ENCODE assay signal across 15 cellular contexts in genomic region chr7:101978683-101979082, GRCh38.
DNase-seq lines count a peak whose midpoint lies in the region; ATAC-seq and TF ChIP-seq lines count a peak whose summit lies in the region.
"Had no signal": no experiment of that assay in that cellular context is flagged by ENCODE, and none has a peak within 500 bp of the region (broad histone marks: within the 10 kb centered on the region; RNA-seq: fewer than 3 reads in every experiment).

No MANE protein-coding gene starts in this region.

- H3K14ac ChIP-seq in neuronal stem cell (ENCODE audit: low read length) = no peak overlapping the region

- H3K9me3 Mint-ChIP-seq in WTC11 = peaks cover 10% of the 10 kb centered on the region
- peaks cover 3% of the 10 kb centered on the region for H3K9me3 Mint-ChIP-seq in activated naive CD8-positive, alpha-beta T cell treated with anti-CD3 and anti-CD28 coated beads for 36 hours

- ATAC-seq in HCT116 (no peak), WTC11 (no peak)
- ATAC-seq: K562 had no signal

- no peak for TF ChIP-seq POLR2A in HCT116 (IDR thresholded peaks at IDR 0.05; ENCODE audit: borderline replicate concordance, extremely low read depth, insufficient read depth, insufficient read length)

- H4K8ac ChIP-seq in neuronal stem cell (ENCODE audit: low read depth, low read length) = no peak overlapping the region

- no peak overlapping the region for H2BK12ac ChIP-seq in neuronal stem cell (ENCODE audit: low read length)

- H3K9ac ChIP-seq in HCT116 (ENCODE audit: low read length) (no peak overlapping the region), neuronal stem cell (ENCODE audit: low read depth, low read length, poor library complexity) (peak overlapping the region; percentile 74)

- no peak overlapping the region for H3K27ac ChIP-seq in HCT116 (ENCODE audit: low read depth, low read length)
- H3K27ac ChIP-seq in neuronal stem cell (replicated peaks; ENCODE audit: low read length) = no peak overlapping the region
- H3K27ac ChIP-seq: 22Rv1, C4-2B had no signal

- no peaks in the 10 kb centered on the region for H3K9me2 ChIP-seq in HCT116 (ENCODE audit: insufficient read depth)

- H2BK5ac ChIP-seq in neuronal stem cell (ENCODE audit: low read length) = peak overlapping the region; percentile 75

- H2AK5ac ChIP-seq in neuronal stem cell (ENCODE audit: low read depth, low read length) = no peak overlapping the region

- TF ChIP-seq CTCF in HCT116 (IDR thresholded peaks at IDR 0.05 in 2 of 3, conservative IDR thresholded peaks at IDR 0.05 in 1 of 3; ENCODE audit: borderline replicate concordance in 1 of 3, insufficient read depth in 1 of 3, low read depth in 2 of 3, low read length in 2 of 3) (no peak), WTC11 (IDR thresholded peaks at IDR 0.05) (no peak)

- H3K9me3 ChIP-seq in HCT116 (ENCODE audit: control insufficient read depth in 1 of 2, insufficient read depth in 1 of 2, low read depth in 1 of 2, low read length in 2 of 2) (no peaks in the 10 kb centered on the region), neuronal stem cell (replicated peaks in 1 of 2; ENCODE audit: control insufficient read depth in 2 of 2, insufficient read depth in 1 of 2, low read depth in 1 of 2, low read length in 2 of 2) (peaks cover 4% of the 10 kb centered on the region in 2 donors)

- H3K36me3 ChIP-seq in HCT116 (ENCODE audit: control insufficient read depth in 1 of 2, insufficient read depth in 2 of 2, low read length in 2 of 2) = peaks cover 0 to 6% of the 10 kb centered on the region in 2 experiments; a peak in 1 of 4 replicates
- no peaks in the 10 kb centered on the region for H3K36me3 ChIP-seq in neuronal stem cell (replicated peaks in 1 of 2; ENCODE audit: control insufficient read depth in 2 of 2, insufficient read depth in 2 of 2, low read length in 2 of 2)

- H4K20me1 ChIP-seq in HCT116 (ENCODE audit: insufficient read depth) = no peaks in the 10 kb centered on the region

- H3K18ac ChIP-seq in neuronal stem cell (ENCODE audit: low read length) = no peak overlapping the region

- POLR2A ChIA-PET in HCT116 (lab: Charles Lee) (no interaction called here), WTC11 (lab: Charles Lee) (no interaction called here)

- CTCF ChIA-PET in HCT116 (lab: Charles Lee) = no interaction called here
- CTCF ChIA-PET in WTC11 (lab: Charles Lee) = no interaction called here

- no CpG with 5 or more reads among the region's 10 CpGs for WGBS in neuronal stem cell (ENCODE audit: extremely low coverage in 2 of 2, insufficient read length in 2 of 2, insufficient replicate concordance in 1 of 2), 2 donors

- no peaks in the 10 kb centered on the region for H3K27me3 Mint-ChIP-seq in WTC11 (ENCODE audit: low read depth)
- no peaks in the 10 kb centered on the region for H3K27me3 Mint-ChIP-seq in activated naive CD8-positive, alpha-beta T cell treated with anti-CD3 and anti-CD28 coated beads for 36 hours

- TF ChIP-seq RAD21 in HCT116 (IDR thresholded peaks at IDR 0.05; ENCODE audit: low read depth) = no peak

- peak overlapping the region; percentile 12 for H3K27ac Mint-ChIP-seq in WTC11
- H3K27ac Mint-ChIP-seq in activated naive CD8-positive, alpha-beta T cell treated with anti-CD3 and anti-CD28 coated beads for 36 hours = no peak overlapping the region

- no peak overlapping the region for H2BK15ac ChIP-seq in neuronal stem cell (ENCODE audit: low read length)

- H3K27me3 ChIP-seq in HCT116 (ENCODE audit: insufficient read depth, low read length) (no peaks in the 10 kb centered on the region), neuronal stem cell (ENCODE audit: control insufficient read depth in 3 of 3, insufficient read depth in 3 of 3, low read depth in 1 of 3, low read length in 3 of 3) (no peaks in the 10 kb centered on the region)

- H3K4me1 ChIP-seq in HCT116 (ENCODE audit: control insufficient read depth in 1 of 2, insufficient read depth in 2 of 2, low read length in 2 of 2) = peaks cover 30 to 56% of the 10 kb centered on the region in 2 experiments
- no peaks in the 10 kb centered on the region for H3K4me1 ChIP-seq in neuronal stem cell (ENCODE audit: control insufficient read depth in 2 of 2, insufficient read depth in 1 of 2, low read depth in 1 of 2, low read length in 2 of 2)

- no peak overlapping the region for H3K4ac ChIP-seq in neuronal stem cell (ENCODE audit: low read length)

- no peak overlapping the region for H2BK120ac ChIP-seq in neuronal stem cell (ENCODE audit: low read depth, low read length)

- intact Hi-C loops in HCT116 (cut with micrococcal nuclease) = no loop called here

- no TSS peak for BruUV-seq in HCT116 (replicated peaks; lab: Mats Ljungman, UMichigan)

- no peak overlapping the region for H3K4me3 ChIP-seq in HCT116 (replicated peaks in 1 of 2; ENCODE audit: low read depth in 1 of 2, low read length in 2 of 2)
- no peak overlapping the region for H3K4me3 ChIP-seq in neuronal stem cell (ENCODE audit: low read length in 2 of 2)
- H3K4me3 ChIP-seq: K562 had no signal

- H2AFZ ChIP-seq in HCT116 (ENCODE audit: low read depth, low read length, poor library complexity, severe bottlenecking) (no peak overlapping the region), neuronal stem cell (ENCODE audit: low read length) (no peak overlapping the region)

- RAD21 ChIA-PET in HCT116 (lab: Charles Lee; ENCODE audit: low non-redundant PET in 1 of 2, low total read pairs in 2 of 2, uncharacterized antibody in 2 of 2, unreplicated experiment in 2 of 2) = no interaction called here

- 0 out of 2 replicates have a peak overlapping the region, but pooled peaks have one; percentile 2 for H3K4me2 ChIP-seq in HCT116 (ENCODE audit: low read length)
- no peak overlapping the region for H3K4me2 ChIP-seq in neuronal stem cell (ENCODE audit: insufficient read depth, low read length, poor library complexity, severe bottlenecking)

- H3K23ac ChIP-seq in neuronal stem cell (ENCODE audit: low read depth, low read length, poor library complexity) = peak overlapping the region; percentile 52

- H3K36me3 Mint-ChIP-seq in WTC11 = peaks cover 13% of the 10 kb centered on the region
- peaks cover 9% of the 10 kb centered on the region for H3K36me3 Mint-ChIP-seq in activated naive CD8-positive, alpha-beta T cell treated with anti-CD3 and anti-CD28 coated beads for 36 hours

- peaks cover 13% of the 10 kb centered on the region for H3K79me1 ChIP-seq in neuronal stem cell (ENCODE audit: low read depth, low read length)

- no peak overlapping the region for H3K4me3 Mint-ChIP-seq in WTC11
- H3K4me3 Mint-ChIP-seq in activated naive CD8-positive, alpha-beta T cell treated with anti-CD3 and anti-CD28 coated beads for 36 hours = no peak overlapping the region

- H4K91ac ChIP-seq in neuronal stem cell (ENCODE audit: low read depth, low read length, poor library complexity) = no peak overlapping the region

- peaks cover 34% of the 10 kb centered on the region for H3K79me2 ChIP-seq in HCT116 (ENCODE audit: insufficient read depth, low read length)

- peak; percentile 4 for DNase-seq in DMS153 (lab: John Stamatoyannopoulos, UW)
- no peak for DNase-seq in DMS153 treated with DMSO at 0.1 percent for 48 hours (lab: John Stamatoyannopoulos, UW; ENCODE audit: unreplicated experiment)
- DNase-seq in HCT116 (ENCODE audit: low read depth, low spot score) = no peak
- DNase-seq in WTC11 (ENCODE audit: low spot score) = no peak
- DNase-seq in neuronal stem cell (ENCODE audit: low spot score) = no peak
- DNase-seq in GDM1 (lab: John Stamatoyannopoulos, UW) = no peak
- no peak for DNase-seq in putamen (ENCODE audit: low spot score)
- no peak for DNase-seq in activated naive CD8-positive, alpha-beta T cell treated with anti-CD3 and anti-CD28 coated beads for 36 hours
- DNase-seq: NCI-H1048, NCI-H1694, NCI-H774, RPMI8226 had no signal

- H3K4me1 Mint-ChIP-seq in WTC11 = peaks cover 22% of the 10 kb centered on the region
- H3K4me1 Mint-ChIP-seq in activated naive CD8-positive, alpha-beta T cell treated with anti-CD3 and anti-CD28 coated beads for 36 hours = peaks cover 10% of the 10 kb centered on the region

TF ChIP-seq in HCT116, 20 proteins besides CTCF, POLR2A, EP300 and RAD21 (continues in another document):
- TF ChIP-seq FOSL1 (IDR thresholded peaks at IDR 0.05; ENCODE audit: low read depth) = no peak
- TF ChIP-seq ELF1 (IDR thresholded peaks at IDR 0.05; ENCODE audit: borderline replicate concordance, low read depth) = no peak
- TF ChIP-seq EGR1 (IDR thresholded peaks at IDR 0.05; ENCODE audit: low read depth) = no peak
- TF ChIP-seq ZFX (IDR thresholded peaks at IDR 0.05) = no peak
- no peak for TF ChIP-seq ZNF274 (IDR thresholded peaks at IDR 0.05; ENCODE audit: low read depth, low read length)

TF ChIP-seq in WTC11, 78 proteins besides CTCF, POLR2A, EP300 and RAD21:
- no peak for TF ChIP-seq ZNF423 (CRISPR knock-in tag; IDR thresholded peaks at IDR 0.05)
- no peak for TF ChIP-seq TEAD4 (CRISPR knock-in tag; IDR thresholded peaks at IDR 0.05)
- TF ChIP-seq ATF6 (CRISPR knock-in tag; IDR thresholded peaks at IDR 0.05) = no peak
- no peak for TF ChIP-seq CREM (CRISPR knock-in tag; IDR thresholded peaks at IDR 0.05)
